Comparison of ENCODE assay signal across 8 cellular contexts in the genomic region with DNA sequence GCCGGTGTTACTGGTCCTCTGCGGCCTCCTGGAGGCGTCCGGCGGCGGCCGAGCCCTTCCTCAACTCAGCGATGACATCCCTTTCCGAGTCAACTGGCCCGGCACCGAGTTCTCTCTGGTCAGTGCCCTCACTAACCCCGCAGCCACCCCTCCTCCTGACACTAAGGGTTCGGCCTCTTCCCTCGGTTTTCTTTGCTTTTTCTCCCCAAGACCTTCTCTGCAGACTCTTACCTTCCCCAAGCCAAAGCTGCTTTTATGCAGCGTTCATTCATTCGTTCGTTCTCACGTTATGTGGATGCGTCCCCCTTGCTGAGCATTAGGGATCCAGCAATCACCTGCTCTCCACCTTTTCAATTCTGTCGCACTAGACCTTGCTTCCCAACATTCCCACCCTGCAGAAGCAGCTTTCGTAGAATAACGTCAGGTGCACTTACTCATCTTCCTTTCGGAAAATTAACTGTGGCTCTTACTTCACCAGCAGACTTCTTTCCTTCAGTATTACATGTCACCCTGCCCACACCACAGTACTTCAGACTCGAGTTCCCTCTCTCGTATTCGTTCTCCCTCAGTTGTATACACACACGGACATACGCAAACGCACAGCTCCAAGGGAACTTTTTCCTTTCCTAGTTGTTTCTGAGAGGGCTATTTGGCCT. TPM values are rescaled to one million over a fixed set of nuclear protein-coding genes. Genes with fewer than 3 reads are reported as not detected.
DNase-seq lines count a peak whose midpoint lies in the region; ATAC-seq and TF ChIP-seq lines count a peak whose summit lies in the region.

No MANE protein-coding gene starts in this region.

- DNase-seq in activated CD4-positive, alpha-beta T cell treated with anti-CD3 and anti-CD28 coated beads for 4 hours, result peak; percentile 13 to 24
- DNase-seq in activated CD4-positive, alpha-beta T cell treated with anti-CD3 and anti-CD28 coated beads, Interleukin-2, amount 50 U/mL, for 1 hour, result no peak
- DNase-seq in HCT116 (ENCODE audit: low read depth, low spot score) (no peak), Kasumi-1 (lab: John Stamatoyannopoulos, UW) (peak; percentile 24 to 59), left cardiac atrium (no peak), putamen (ENCODE audit: low spot score) (peak; percentile 18), NCI-H2196 (lab: John Stamatoyannopoulos, UW; ENCODE audit: unreplicated experiment) (no peak)

- peak overlapping the region; percentile 99 for H3K4me3 Mint-ChIP-seq in activated naive CD4-positive, alpha-beta T cell treated with anti-CD3 and anti-CD28 coated beads, Interleukin-2, amount 50 U/mL, for 24 hours

- H3K9me3 ChIP-seq in HCT116 (ENCODE audit: control insufficient read depth in 1 of 2, insufficient read depth in 1 of 2, low read depth in 1 of 2, low read length in 2 of 2), result no peaks in the 10 kb centered on the region

- H2AFZ ChIP-seq in HCT116 (ENCODE audit: low read depth, low read length, poor library complexity, severe bottlenecking), result no peak overlapping the region

- peaks cover 84% of the 10 kb centered on the region for H3K79me2 ChIP-seq in HCT116 (ENCODE audit: insufficient read depth, low read length)

- CTCF ChIA-PET in HCT116 (lab: Charles Lee), result no interaction called here

- H3K9me2 ChIP-seq in HCT116 (ENCODE audit: insufficient read depth), result no peaks in the 10 kb centered on the region

- POLR2A ChIA-PET in HCT116 (lab: Charles Lee), result interaction anchor here (1.5 kb wide), 1 partner anchor 19 kb away, joined by 4 read pairs; the partner anchor contains the start of gene CHAC2

- no peaks in the 10 kb centered on the region for H3K27me3 Mint-ChIP-seq in activated naive CD4-positive, alpha-beta T cell treated with anti-CD3 and anti-CD28 coated beads, Interleukin-2, amount 50 U/mL, for 24 hours

- peak overlapping the region; percentile 92 for H3K9ac ChIP-seq in HCT116 (ENCODE audit: low read length)

- ATAC-seq in HCT116 (peak; percentile 72), left cardiac atrium (peak; percentile 70 to 78)

- H3K27ac ChIP-seq in HCT116 (ENCODE audit: low read depth, low read length), result peak overlapping the region; percentile 67

- TF ChIP-seq RAD21 in HCT116 (IDR thresholded peaks at IDR 0.05; ENCODE audit: low read depth), result no peak

- H3K4me1 Mint-ChIP-seq in activated naive CD4-positive, alpha-beta T cell treated with anti-CD3 and anti-CD28 coated beads, Interleukin-2, amount 50 U/mL, for 24 hours, result peaks cover 46% of the 10 kb centered on the region

- H3K9me3 Mint-ChIP-seq in activated naive CD4-positive, alpha-beta T cell treated with anti-CD3 and anti-CD28 coated beads, Interleukin-2, amount 50 U/mL, for 24 hours, result no peaks in the 10 kb centered on the region

- H3K36me3 ChIP-seq in HCT116 (ENCODE audit: control insufficient read depth in 1 of 2, insufficient read depth in 2 of 2, low read length in 2 of 2), result no peaks in the 10 kb centered on the region

- RAD21 ChIA-PET in HCT116 (lab: Charles Lee; ENCODE audit: low non-redundant PET in 1 of 2, low total read pairs in 2 of 2, uncharacterized antibody in 2 of 2, unreplicated experiment in 2 of 2), result no interaction called here

- H3K27me3 ChIP-seq in HCT116 (ENCODE audit: insufficient read depth, low read length), result no peaks in the 10 kb centered on the region

- H3K4me3 ChIP-seq in HCT116 (replicated peaks in 1 of 2; ENCODE audit: low read depth in 1 of 2, low read length in 2 of 2), result peak overlapping the region; percentile 64 to 100

- TF ChIP-seq POLR2A in HCT116 (IDR thresholded peaks at IDR 0.05; ENCODE audit: borderline replicate concordance, extremely low read depth, insufficient read depth, insufficient read length), result no peak

- peak overlapping the region; percentile 83 for H3K4me2 ChIP-seq in HCT116 (ENCODE audit: low read length)

- intact Hi-C loops in HCT116 (cut with micrococcal nuclease), result no loop called here
- intact Hi-C loops in left cardiac atrium (cut with DNase I), result no loop called here

- TF ChIP-seq CTCF in HCT116 (IDR thresholded peaks at IDR 0.05 in 2 of 3, conservative IDR thresholded peaks at IDR 0.05 in 1 of 3; ENCODE audit: borderline replicate concordance in 1 of 3, insufficient read depth in 1 of 3, low read depth in 2 of 3, low read length in 2 of 3), result no peak

- H3K27ac Mint-ChIP-seq in activated naive CD4-positive, alpha-beta T cell treated with anti-CD3 and anti-CD28 coated beads, Interleukin-2, amount 50 U/mL, for 24 hours, result peak overlapping the region; percentile 97

- TSS peak; percentile 65 for BruUV-seq in HCT116 (replicated peaks; lab: Mats Ljungman, UMichigan)

- H3K4me1 ChIP-seq in HCT116 (ENCODE audit: control insufficient read depth in 1 of 2, insufficient read depth in 2 of 2, low read length in 2 of 2), result peaks cover 9 to 21% of the 10 kb centered on the region in 2 experiments; a peak in 3 of 4 replicates

- H4K20me1 ChIP-seq in HCT116 (ENCODE audit: insufficient read depth), result no peaks in the 10 kb centered on the region

- H3K36me3 Mint-ChIP-seq in activated naive CD4-positive, alpha-beta T cell treated with anti-CD3 and anti-CD28 coated beads, Interleukin-2, amount 50 U/mL, for 24 hours, result peaks cover 2% of the 10 kb centered on the region

TF ChIP-seq in HCT116, 20 proteins besides CTCF, POLR2A, EP300 and RAD21:
- TF ChIP-seq CBX3 (IDR thresholded peaks at IDR 0.05; ENCODE audit: low read depth) (no peak), ZFX (IDR thresholded peaks at IDR 0.05) (0 out of 2 replicates have a peak, but pooled peaks have one; percentile 42)

RNA-seq across cellular contexts. Expression of gene ERLEC1, which starts 0.5 kb away (rescaled TPM):
- total RNA-seq in HCT116 (2021; ENCODE audit: unreplicated experiment), result 26.9 TPM
- polyA plus RNA-seq in HCT116 (2012), result 16.4 and 17.7 TPM in 2 replicates
- 10 to 100 TPM; 34.5 to 41.8 TPM for total RNA-seq in left cardiac atrium

RNA-seq across cellular contexts. Expression of gene ASB3, which starts 0.6 kb away (rescaled TPM):
- total RNA-seq in HCT116 (2021; ENCODE audit: unreplicated experiment) (17.3 TPM), left cardiac atrium (10 to 100 TPM in 1 of 2 donors, 1 to 10 TPM in 1; 9.6 to 10.8 TPM)
- polyA plus RNA-seq in HCT116 (2012), result 10.7 and 11.5 TPM in 2 replicates

RNA-seq across cellular contexts. Expression of gene CHAC2, which starts 19.8 kb away (rescaled TPM):
- total RNA-seq in HCT116 (2021; ENCODE audit: unreplicated experiment), result 8.4 TPM
- polyA plus RNA-seq in HCT116 (2012), result 1.5 and 3.0 TPM in 2 replicates
- 1 to 10 TPM; 3.2 to 3.3 TPM for total RNA-seq in left cardiac atrium

Comparison
In these comparisons a context has a peak if more than half of its experiments do, and no peak if none do; other contexts are left out.
1. DNase-seq: peak in activated CD4-positive, alpha-beta T cell treated with anti-CD3 and anti-CD28 coated beads for 4 hours (2 of 2), Kasumi-1 (2 of 2) and putamen (single experiment); none in activated CD4-positive, alpha-beta T cell treated with anti-CD3 and anti-CD28 coated beads, Interleukin-2, amount 50 U/mL, for 1 hour (single experiment), HCT116 (single experiment), left cardiac atrium (single experiment) and NCI-H2196 (single experiment).